Comparison of ENCODE assay signal across 10 cellular contexts in the genomic region with DNA sequence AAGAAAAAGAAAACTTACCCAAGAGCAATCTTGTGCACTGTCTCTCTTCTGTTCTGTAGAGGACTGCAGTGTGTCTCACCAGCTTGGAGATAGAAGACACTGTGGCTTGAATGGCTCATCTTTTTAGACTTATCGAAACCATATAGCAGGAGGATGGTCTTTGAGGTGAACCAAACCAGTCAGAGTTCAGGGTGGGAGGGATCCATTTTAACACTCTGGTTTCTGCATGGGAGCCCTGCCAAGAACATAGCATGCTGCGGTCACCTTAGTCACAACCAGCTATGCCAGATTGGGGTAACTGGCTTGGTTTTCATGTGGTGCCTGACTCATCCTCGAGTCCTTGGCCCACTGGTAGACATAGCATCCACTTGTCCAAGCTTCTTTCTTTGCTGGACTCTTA.
DNase-seq lines count a peak whose midpoint lies in the region; ATAC-seq and TF ChIP-seq lines count a peak whose summit lies in the region.
"Had no signal": no experiment of that assay in that cellular context is flagged by ENCODE, and none has a peak within 500 bp of the region (broad histone marks: within the 10 kb centered on the region; RNA-seq: fewer than 3 reads in every experiment).

No MANE protein-coding gene starts in this region.

- H3K4me2 ChIP-seq in GM23248 (ENCODE audit: unreplicated experiment) = peak overlapping the region; percentile 62

- H3K4me1 ChIP-seq in GM23248 (ENCODE audit: insufficient read depth) = peaks cover 15% of the 10 kb centered on the region

- peaks cover 9% of the 10 kb centered on the region for H3K79me2 ChIP-seq in GM23248 (ENCODE audit: insufficient read depth)

- H3K9me3 Mint-ChIP-seq in activated T-helper 1 cell treated with anti-CD3 and anti-CD28 coated beads, Interleukin-12 subunit alpha, Interleukin-12 subunit beta, Interleukin-2, Interleukin-4 antibody, amounts not matched to agents 30 ng/mL and 10 ng/mL and 1 ng/mL, durations not matched to agents 14 hours and 24 hours and 36 hours = no peaks in the 10 kb centered on the region
- H3K9me3 Mint-ChIP-seq: stimulated activated effector memory CD8-positive, alpha-beta T cell treated with anti-CD3 and anti-CD28 coated beads, Interleukin-12 subunit alpha, Interleukin-12 subunit beta, amount 100 ng/mL, for 72 hours had no signal

- TF ChIP-seq CTCF in epithelial cell of esophagus (IDR thresholded peaks at IDR 0.05; ENCODE audit: insufficient read depth, low read depth, low read length, missing control alignments) = no peak

- no peaks in the 10 kb centered on the region for H4K20me1 ChIP-seq in GM23248 (ENCODE audit: insufficient read depth)

- H3K9me3 ChIP-seq in GM23248 (ENCODE audit: low read depth) = no peaks in the 10 kb centered on the region

- H3K4me3 ChIP-seq in GM23248 (peak overlapping the region; percentile 35; the same call in 1 of the 2 replicates), epithelial cell of esophagus (ENCODE audit: low read length) (no peak overlapping the region), skeletal muscle cell (ENCODE audit: low read depth, low read length) (no peak overlapping the region)

- H2AFZ ChIP-seq in GM23248 = no peak overlapping the region

- no peaks in the 10 kb centered on the region for H3K9me2 ChIP-seq in GM23248 (ENCODE audit: insufficient read depth)

- no peak overlapping the region for H3K27ac Mint-ChIP-seq in activated T-helper 1 cell treated with anti-CD3 and anti-CD28 coated beads, Interleukin-12 subunit alpha, Interleukin-12 subunit beta, Interleukin-2, Interleukin-4 antibody, amounts not matched to agents 30 ng/mL and 10 ng/mL and 1 ng/mL, durations not matched to agents 14 hours and 24 hours and 36 hours
- H3K27ac Mint-ChIP-seq: stimulated activated effector memory CD8-positive, alpha-beta T cell treated with anti-CD3 and anti-CD28 coated beads, Interleukin-12 subunit alpha, Interleukin-12 subunit beta, amount 100 ng/mL, for 72 hours had no signal

- in situ Hi-C loops in GM23248 (cut with MboI) = no loop called here

- H3K4me3 Mint-ChIP-seq in activated T-helper 1 cell treated with anti-CD3 and anti-CD28 coated beads, Interleukin-12 subunit alpha, Interleukin-12 subunit beta, Interleukin-2, Interleukin-4 antibody, amounts not matched to agents 30 ng/mL and 10 ng/mL and 1 ng/mL, durations not matched to agents 14 hours and 24 hours and 36 hours = no peak overlapping the region
- H3K4me3 Mint-ChIP-seq: stimulated activated effector memory CD8-positive, alpha-beta T cell treated with anti-CD3 and anti-CD28 coated beads, Interleukin-12 subunit alpha, Interleukin-12 subunit beta, amount 100 ng/mL, for 72 hours had no signal

- no peaks in the 10 kb centered on the region for H3K36me3 Mint-ChIP-seq in activated T-helper 1 cell treated with anti-CD3 and anti-CD28 coated beads, Interleukin-12 subunit alpha, Interleukin-12 subunit beta, Interleukin-2, Interleukin-4 antibody, amounts not matched to agents 30 ng/mL and 10 ng/mL and 1 ng/mL, durations not matched to agents 14 hours and 24 hours and 36 hours (ENCODE audit: low read depth)
- H3K36me3 Mint-ChIP-seq: stimulated activated effector memory CD8-positive, alpha-beta T cell treated with anti-CD3 and anti-CD28 coated beads, Interleukin-12 subunit alpha, Interleukin-12 subunit beta, amount 100 ng/mL, for 72 hours had no signal

- WGBS in GM23248 (ENCODE audit: low coverage in 1 of 2, low lambda C conversion rate in 2 of 2, missing lambda C conversion rate in 2 of 2), 2 experiments = 0% methylated on average over 3 of the region's 3 CpGs

- ATAC-seq in HG02642 (IDR thresholded peaks at IDR 0.05; ENCODE audit: poor library complexity, unreplicated experiment) (no peak), GM19397 (IDR thresholded peaks at IDR 0.05; ENCODE audit: unreplicated experiment) (no peak)
- ATAC-seq: stimulated activated effector memory CD8-positive, alpha-beta T cell treated with anti-CD3 and anti-CD28 coated beads, Interleukin-12 subunit alpha, Interleukin-12 subunit beta, amount 100 ng/mL, for 72 hours had no signal

- H3K4me1 Mint-ChIP-seq in activated T-helper 1 cell treated with anti-CD3 and anti-CD28 coated beads, Interleukin-12 subunit alpha, Interleukin-12 subunit beta, Interleukin-2, Interleukin-4 antibody, amounts not matched to agents 30 ng/mL and 10 ng/mL and 1 ng/mL, durations not matched to agents 14 hours and 24 hours and 36 hours (ENCODE audit: low read depth) = no peaks in the 10 kb centered on the region
- H3K4me1 Mint-ChIP-seq: stimulated activated effector memory CD8-positive, alpha-beta T cell treated with anti-CD3 and anti-CD28 coated beads, Interleukin-12 subunit alpha, Interleukin-12 subunit beta, amount 100 ng/mL, for 72 hours had no signal

- peaks cover 30% of the 10 kb centered on the region for H3F3A ChIP-seq in GM23248 (ENCODE audit: insufficient read depth)

- intact Hi-C loops in activated T-helper 1 cell treated with anti-CD3 and anti-CD28 coated beads, Interleukin-12 subunit alpha, Interleukin-12 subunit beta, Interleukin-2, Interleukin-4 antibody, amounts not matched to agents 30 ng/mL and 10 ng/mL and 1 ng/mL, durations not matched to agents 14 hours and 24 hours and 36 hours (cut with micrococcal nuclease) = no loop called here

- no peaks in the 10 kb centered on the region for H3K27me3 ChIP-seq in GM23248 (replicated peaks; ENCODE audit: insufficient read depth)

- H3K9ac ChIP-seq in GM23248 = no peak overlapping the region

- H3K36me3 ChIP-seq in GM23248 (ENCODE audit: low read depth) = peaks cover 3% of the 10 kb centered on the region; the same call in 1 of the 2 replicates

- peak overlapping the region; percentile 73 for H3K27ac ChIP-seq in GM23248

- H3K27me3 Mint-ChIP-seq in activated T-helper 1 cell treated with anti-CD3 and anti-CD28 coated beads, Interleukin-12 subunit alpha, Interleukin-12 subunit beta, Interleukin-2, Interleukin-4 antibody, amounts not matched to agents 30 ng/mL and 10 ng/mL and 1 ng/mL, durations not matched to agents 14 hours and 24 hours and 36 hours (ENCODE audit: insufficient read depth) = peaks cover 2% of the 10 kb centered on the region

- DNase-seq in GM23248 = peak; percentile 99
- peak; percentile 98 for DNase-seq in RPMI7951 (ENCODE audit: low read depth)
- DNase-seq in epithelial cell of esophagus (ENCODE audit: low read depth) = peak; percentile 77
- DNase-seq in skeletal muscle cell (ENCODE audit: low read depth) = peak; percentile 98
- DNase-seq in activated T-helper 1 cell treated with anti-CD3 and anti-CD28 coated beads, Interleukin-12 subunit alpha, Interleukin-12 subunit beta, Interleukin-2, Interleukin-4 antibody, amounts not matched to agents 30 ng/mL and 10 ng/mL and 1 ng/mL, durations not matched to agents 14 hours and 24 hours and 36 hours (ENCODE audit: low spot score) = no peak
- no peak for DNase-seq in SHP77 (lab: John Stamatoyannopoulos, UW)
- DNase-seq: NCI-H1105 had no signal

Comparison
In these comparisons a context has a peak if more than half of its experiments do, and no peak if none do; other contexts are left out.
1. DNase-seq: peak in GM23248 (single experiment), RPMI7951 (single experiment), epithelial cell of esophagus (single experiment) and skeletal muscle cell (single experiment); none in activated T-helper 1 cell treated with anti-CD3 and anti-CD28 coated beads, Interleukin-12 subunit alpha, Interleukin-12 subunit beta, Interleukin-2, Interleukin-4 antibody, amounts not matched to agents 30 ng/mL and 10 ng/mL and 1 ng/mL, durations not matched to agents 14 hours and 24 hours and 36 hours (single experiment) and SHP77 (0 of 2).